In genomic region chr10:115390607-115391006, GRCh38 we compare ENCODE assay signal across 8 cellular contexts.
"Had no signal": no experiment of that assay in that cellular context is flagged by ENCODE, and none has a peak within 500 bp of the region (broad histone marks: within the 10 kb centered on the region; RNA-seq: fewer than 3 reads in every experiment).

No MANE protein-coding gene starts in this region.

- H3K4me3 ChIP-seq: GM23248, GM23338, HAP-1 had no signal

- DNase-seq: GM23248, GOT3, H7, H9, HCEC 1CT, HFFc6 had no signal

- H3K27ac ChIP-seq: GM23248 had no signal

- H3K36me3 ChIP-seq: HAP-1 had no signal

- H3K4me1 ChIP-seq: HAP-1 had no signal
